In the genomic region with DNA sequence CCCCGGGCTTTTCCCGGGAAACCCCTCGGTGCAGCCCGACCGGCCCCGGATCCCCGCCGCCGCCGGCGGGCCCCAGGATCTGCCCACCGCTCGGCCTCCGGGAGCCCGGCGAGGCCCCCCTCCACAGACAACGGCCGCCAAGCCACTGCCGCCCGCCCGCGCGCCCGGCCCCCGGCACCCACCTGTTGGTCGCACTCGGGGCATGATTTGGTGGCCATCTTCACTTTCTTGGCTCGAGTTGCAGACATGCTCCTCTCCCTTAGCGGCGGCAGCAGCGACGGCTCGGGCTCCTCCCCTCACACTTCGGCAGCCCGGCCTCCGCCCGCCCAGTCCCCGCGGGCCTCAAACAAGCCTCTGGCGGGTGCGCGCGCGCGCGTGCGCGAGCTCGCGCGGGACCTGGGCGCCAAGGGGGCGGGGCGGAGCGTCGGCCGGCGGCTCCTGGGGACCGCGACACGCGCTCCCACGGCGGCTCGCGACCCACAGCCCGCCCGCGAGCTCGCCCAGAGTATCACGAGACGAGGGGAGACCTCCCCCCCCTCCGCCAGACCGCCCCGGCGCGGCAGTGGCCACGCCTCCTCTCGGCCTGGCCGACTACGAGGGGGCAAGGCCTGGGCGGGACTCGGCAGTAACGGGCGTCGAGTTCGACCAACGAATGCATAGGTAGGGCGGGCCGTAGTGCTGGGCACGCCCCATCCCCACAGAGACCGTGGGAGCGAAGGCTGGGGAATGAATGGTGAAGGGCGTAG, we compare ENCODE assay signal across 8 cellular contexts. TPM values are rescaled to one million over a fixed set of nuclear protein-coding genes. Genes with fewer than 3 reads are reported as not detected.
DNase-seq lines count a peak whose midpoint lies in the region; ATAC-seq, FAIRE-seq and TF ChIP-seq lines count a peak whose summit lies in the region.

A gene with protein sequence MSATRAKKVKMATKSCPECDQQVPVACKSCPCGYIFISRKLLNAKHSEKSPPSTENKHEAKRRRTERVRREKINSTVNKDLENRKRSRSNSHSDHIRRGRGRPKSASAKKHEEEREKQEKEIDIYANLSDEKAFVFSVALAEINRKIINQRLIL (minus strand): TSS at position 279 of the 746 bp plus-strand sequence. CDS start 31 bp downstream, at position 248.

- H3K36me3 ChIP-seq in kidney (ENCODE audit: control insufficient read depth in 1 of 2, insufficient read depth in 2 of 2, low read length in 2 of 2): no peaks in the 10 kb centered on the region

- H3K36me3 Mint-ChIP-seq in central memory CD8-positive, alpha-beta T cell (ENCODE audit: insufficient read depth): peaks cover 7% of the 10 kb centered on the region

- peak within 1 kb of the TSS; percentile 69 to 80 for H3K27ac ChIP-seq in kidney (ENCODE audit: low read depth in 2 of 2, low read length in 2 of 2)

- ATAC-seq in GM19025 (IDR thresholded peaks at IDR 0.05; ENCODE audit: low read depth, unreplicated experiment): peak; percentile 97
- ATAC-seq in HG03342 (IDR thresholded peaks at IDR 0.05; ENCODE audit: unreplicated experiment): peak; percentile 92
- ATAC-seq in central memory CD8-positive, alpha-beta T cell (replicated peaks; ENCODE audit: extremely low read depth, poor library complexity, severe bottlenecking): peak; percentile 94

- H3K9me3 Mint-ChIP-seq in central memory CD8-positive, alpha-beta T cell: no peaks in the 10 kb centered on the region

- H3K9me3 ChIP-seq in kidney (ENCODE audit: control insufficient read depth in 1 of 2, low read length in 2 of 2): no peaks in the 10 kb centered on the region

- H3K9ac ChIP-seq in kidney (ENCODE audit: low read length in 2 of 2): peak within 1 kb of the TSS; percentile 63 to 82

- H3K27ac Mint-ChIP-seq in central memory CD8-positive, alpha-beta T cell (ENCODE audit: low read depth): peak within 1 kb of the TSS; percentile 99

- intact Hi-C loops in kidney (cut with DNase I): no loop called here

- FAIRE-seq in kidney (lab: Jason Lieb, UNC): peak; percentile 76

- H3K27me3 Mint-ChIP-seq in central memory CD8-positive, alpha-beta T cell: no peaks in the 10 kb centered on the region

- peaks cover 2 to 7% of the 10 kb centered on the region in 2 donors for H3K4me1 ChIP-seq in kidney (ENCODE audit: control insufficient read depth in 1 of 2, insufficient read depth in 1 of 2, low read depth in 1 of 2, low read length in 2 of 2)

- H3K4me3 Mint-ChIP-seq in central memory CD8-positive, alpha-beta T cell: peak within 1 kb of the TSS; percentile 95

- DNase-seq in AG09319 (ENCODE audit: extremely low read depth, low read depth): peak; percentile 80
- DNase-seq in NCI-H446 (lab: John Stamatoyannopoulos, UW): peak; percentile 78 to 95
- peak; percentile 85 for DNase-seq in activated CD4-positive, CD25-positive, alpha-beta regulatory T cell treated with anti-CD3 and anti-CD28 coated beads, Interleukin-2, amount 50 U/mL, for 16 hours (ENCODE audit: low read depth, low spot score)
- DNase-seq in central memory CD8-positive, alpha-beta T cell (ENCODE audit: low spot score in 2 of 2): peak; percentile 80 to 87
- DNase-seq in kidney: peak; percentile 97
- peak; percentile 93 for DNase-seq in stimulated activated CD4-positive, alpha-beta T cell treated with anti-CD3 and anti-CD28 coated beads, Interleukin-15, amount 100 ng/mL, for 24 hours

- no peak for TF ChIP-seq CTCF in AG09319 (IDR thresholded peaks at IDR 0.05; ENCODE audit: low read depth, low read length)
- no peak for TF ChIP-seq CTCF in kidney (IDR thresholded peaks at IDR 0.05; ENCODE audit: borderline replicate concordance, extremely low read depth, insufficient read depth)

- H3K4me1 Mint-ChIP-seq in central memory CD8-positive, alpha-beta T cell: peaks cover 31% of the 10 kb centered on the region

- H3K4me3 ChIP-seq in kidney (ENCODE audit: low read length in 2 of 2): peak within 1 kb of the TSS; percentile 80 to 84

RNA-seq across cellular contexts. Expression of the gene that starts here (rescaled TPM):
- total RNA-seq in kidney: 7.2 TPM
- 11.2 TPM for polyA plus RNA-seq in kidney (ENCODE audit: insufficient read depth, low read depth, low replicate concordance)

Comparison
In these comparisons a context has a peak if more than half of its experiments do, and no peak if none do; other contexts are left out.
1. Peak in every context shown above with its lines: DNase-seq, ATAC-seq, H3K4me3 ChIP-seq and H3K27ac ChIP-seq.